Comparison of ENCODE assay signal across 20 cellular contexts in the genomic region with DNA sequence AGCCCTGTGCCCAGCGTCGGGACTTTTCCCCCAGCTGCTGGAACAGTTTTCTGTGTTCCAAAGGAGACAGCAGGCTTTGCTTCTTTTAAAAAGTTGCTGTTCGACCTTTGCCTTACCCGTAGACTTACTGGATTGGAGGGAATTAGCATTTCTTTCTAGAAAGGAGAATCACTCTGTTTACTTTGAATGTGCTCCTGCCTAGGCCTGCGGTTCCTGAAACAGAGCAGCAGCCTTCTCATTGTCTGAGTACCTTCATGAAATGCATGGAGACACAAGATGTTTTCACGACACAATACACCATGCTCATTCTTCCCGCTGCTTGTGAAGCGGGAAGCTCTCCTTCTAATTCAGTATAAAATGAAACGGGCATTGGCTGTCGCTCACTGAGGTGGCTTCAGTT.
"Had no signal": no experiment of that assay in that cellular context is flagged by ENCODE, and none has a peak within 500 bp of the region (broad histone marks: within the 10 kb centered on the region; RNA-seq: fewer than 3 reads in every experiment).

No MANE protein-coding gene starts in this region.

- H3K4me1 Mint-ChIP-seq: mesothelial cell of epicardium had no signal

- H3K27ac Mint-ChIP-seq: memory B cell; mesothelial cell of epicardium; natural killer cell; stimulated activated memory B cell treated with anti-CD40 and anti-IgM and Interleukin-4, amounts not matched to agents 10 μg/mL and 1 μg/mL and 100 μg/mL, for 72 hours; stimulated activated naive CD8-positive, alpha-beta T cell treated with anti-CD3 and anti-CD28 coated beads, Interleukin-15, Interleukin-2, amounts not matched to agents 100 ng/mL and 50 ng/mL, for 24 hours had no signal

- DNase-seq: colonic mucosa; dermis blood vessel endothelial cell; foreskin melanocyte; heart left ventricle; hypothalamus; islet precursor cell; lower lobe of right lung; natural killer cell; spleen; stimulated activated CD4-positive, alpha-beta T cell treated with anti-CD3 and anti-CD28 coated beads, Interleukin-15, amount 100 ng/mL, for 24 hours; stimulated activated CD4-positive, alpha-beta T cell treated with anti-CD3 and anti-CD28 coated beads, Interleukin-1b, Interleukin-23, amount 100 ng/mL, for 48 hours; stimulated activated CD4-positive, alpha-beta T cell treated with anti-CD3 and anti-CD28 coated beads, Interleukin-4, amount 100 ng/mL, for 24 hours; tibial artery; upper lobe of left lung; uterus had no signal

- H3K9me3 Mint-ChIP-seq: memory B cell; mesothelial cell of epicardium; natural killer cell; stimulated activated memory B cell treated with anti-CD40 and anti-IgM and Interleukin-4, amounts not matched to agents 10 μg/mL and 1 μg/mL and 100 μg/mL, for 72 hours; stimulated activated naive CD8-positive, alpha-beta T cell treated with anti-CD3 and anti-CD28 coated beads, Interleukin-15, Interleukin-2, amounts not matched to agents 100 ng/mL and 50 ng/mL, for 24 hours had no signal

- H3K36me3 ChIP-seq: colonic mucosa, uterus had no signal

- H3K36me3 Mint-ChIP-seq: mesothelial cell of epicardium, natural killer cell had no signal

- H3K27ac ChIP-seq: colonic mucosa, heart left ventricle, lower lobe of right lung, neutrophil, spleen, tibial artery, upper lobe of left lung, uterus had no signal

- H3K27me3 Mint-ChIP-seq: memory B cell; stimulated activated memory B cell treated with anti-CD40 and anti-IgM and Interleukin-4, amounts not matched to agents 10 μg/mL and 1 μg/mL and 100 μg/mL, for 72 hours; stimulated activated naive CD8-positive, alpha-beta T cell treated with anti-CD3 and anti-CD28 coated beads, Interleukin-15, Interleukin-2, amounts not matched to agents 100 ng/mL and 50 ng/mL, for 24 hours had no signal

- H3K4me3 ChIP-seq: colonic mucosa, heart left ventricle, lower lobe of right lung, spleen, tibial artery, upper lobe of left lung, uterus had no signal

- H3K27me3 ChIP-seq: colonic mucosa, heart left ventricle, spleen, tibial artery, upper lobe of left lung, uterus had no signal

- H3K9me3 ChIP-seq: colonic mucosa, heart left ventricle, lower lobe of right lung, neutrophil, spleen, tibial artery, upper lobe of left lung, uterus had no signal

- H3K4me3 Mint-ChIP-seq: memory B cell; mesothelial cell of epicardium; natural killer cell; stimulated activated memory B cell treated with anti-CD40 and anti-IgM and Interleukin-4, amounts not matched to agents 10 μg/mL and 1 μg/mL and 100 μg/mL, for 72 hours; stimulated activated naive CD8-positive, alpha-beta T cell treated with anti-CD3 and anti-CD28 coated beads, Interleukin-15, Interleukin-2, amounts not matched to agents 100 ng/mL and 50 ng/mL, for 24 hours had no signal

- H3K4me1 ChIP-seq: colonic mucosa, heart left ventricle, lower lobe of right lung, tibial artery, upper lobe of left lung, uterus had no signal
